In the genomic region with DNA sequence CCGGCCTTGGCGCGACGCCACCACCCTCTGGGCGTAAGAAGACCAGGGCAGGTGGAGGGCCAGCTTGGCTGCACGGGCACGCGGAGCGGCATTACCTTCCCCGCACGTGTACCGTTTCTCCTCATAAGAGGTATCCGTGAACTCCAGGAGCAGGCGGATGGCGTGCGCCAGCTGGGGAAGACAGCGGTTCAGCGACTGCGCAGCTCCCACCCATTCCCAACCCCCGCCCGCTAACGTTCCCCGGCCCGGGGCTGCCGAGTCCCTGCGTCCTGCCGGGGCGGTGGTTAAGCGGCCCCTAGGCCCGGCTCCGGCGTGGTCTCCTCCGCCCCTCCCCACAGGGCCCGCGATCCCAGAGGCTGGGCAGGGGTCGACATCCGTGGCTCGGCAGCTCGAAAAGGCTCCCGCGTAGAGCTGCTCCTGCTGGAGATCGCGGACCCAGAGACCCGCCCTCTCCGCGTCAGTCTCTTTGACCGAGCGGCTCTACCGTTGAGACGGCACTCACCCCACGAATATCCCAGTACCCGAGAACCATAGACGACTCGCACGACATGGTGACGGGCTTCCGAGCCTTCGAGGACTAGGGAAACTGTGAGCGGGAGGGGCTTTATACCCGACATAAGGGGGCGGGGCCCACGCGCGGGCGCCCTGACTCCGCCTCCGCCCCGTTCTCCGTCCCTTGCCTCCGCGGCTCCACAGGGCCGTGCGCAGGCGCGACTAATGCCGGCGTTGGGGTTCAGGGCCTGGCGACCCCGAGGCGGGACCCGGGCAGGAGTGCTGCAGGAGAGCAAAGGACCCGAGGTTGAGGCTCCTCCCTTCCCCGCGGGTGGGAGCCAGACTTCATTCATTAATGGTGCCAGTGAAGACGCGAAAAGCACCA, we compare ENCODE assay signal across 8 cellular contexts. TPM values are rescaled to one million over a fixed set of nuclear protein-coding genes. Genes with fewer than 3 reads are reported as not detected.
A peak's percentile ranks its signal among the peaks of the same experiment; 100 is the strongest.
DNase-seq lines count a peak whose midpoint lies in the region; ATAC-seq, FAIRE-seq and TF ChIP-seq lines count a peak whose summit lies in the region.

No MANE protein-coding gene starts in this region.

- peak overlapping the region; percentile 87 for H3K4me2 ChIP-seq in endothelial cell of umbilical vein (ENCODE audit: insufficient read depth, low read length)

- DNase-seq in NCI-H748 treated with DMSO at 0.1 percent for 48 hours (lab: John Stamatoyannopoulos, UW) (peak; percentile 52), endothelial cell of umbilical vein (ENCODE audit: low read depth, low spot score) (peak; percentile 81), midbrain (lab: John Stamatoyannopoulos, UW) (peak; percentile 74)
- peak; percentile 90 for DNase-seq in activated CD8-positive, alpha-beta memory T cell treated with anti-CD3 and anti-CD28 coated beads, Interleukin-2, amount 50 U/mL, for 48 hours
- peak; percentile 68 to 70 for DNase-seq in stimulated activated CD8-positive, alpha-beta memory T cell treated with anti-CD3 and anti-CD28 coated beads, Interleukin-15, amount 100 ng/mL, for 4 hours (ENCODE audit: low read depth in 2 of 2)

- peaks cover 0 to 1% of the 10 kb centered on the region in 2 experiments for H3K27me3 ChIP-seq in endothelial cell of umbilical vein (ENCODE audit: control insufficient read depth in 2 of 2, insufficient read depth in 2 of 2, low read length in 2 of 2)

- dilution Hi-C loops in endothelial cell of umbilical vein (cut with MboI; ENCODE audit: extremely low pct_ligation_motif_present, low sequenced_read_pairs) = no loop called here

- no peaks in the 10 kb centered on the region for H3K9me1 ChIP-seq in endothelial cell of umbilical vein (replicated peaks; ENCODE audit: control insufficient read depth, extremely low read depth, insufficient read depth, low read length)

- TF ChIP-seq CTCF in endothelial cell of umbilical vein (IDR thresholded peaks at IDR 0.05; ENCODE audit: extremely low read depth in 1 of 2, insufficient read depth in 1 of 2, low read depth in 1 of 2, low read length in 2 of 2) = no peak

- FAIRE-seq in endothelial cell of umbilical vein (lab: Jason Lieb, UNC) = peak; percentile 66

- CTCF ChIA-PET in endothelial cell of umbilical vein (lab: Charles Lee) = interaction anchor here (0.7 to 2.3 kb wide), 12 partner anchors 9 to 245 kb away, joined by 3 to 10 read pairs (median 4); a partner anchor contains a TSS

- peak overlapping the region; percentile 98 for H2AFZ ChIP-seq in endothelial cell of umbilical vein (ENCODE audit: low read depth, low read length)

- ATAC-seq in GM18868 (IDR thresholded peaks at IDR 0.05; ENCODE audit: unreplicated experiment) (peak; percentile 93), HG03175 (IDR thresholded peaks at IDR 0.05; ENCODE audit: unreplicated experiment) (peak; percentile 72), GM18870 (IDR thresholded peaks at IDR 0.05; ENCODE audit: unreplicated experiment) (no peak)

- H4K20me1 ChIP-seq in endothelial cell of umbilical vein (replicated peaks; ENCODE audit: control insufficient read depth, extremely low read depth, insufficient read depth, low read length) = no peaks in the 10 kb centered on the region

- no TSS peak for BruUV-seq in endothelial cell of umbilical vein (replicated peaks; lab: Mats Ljungman, UMichigan)

- peak overlapping the region; percentile 17 for H3K27ac ChIP-seq in endothelial cell of umbilical vein (ENCODE audit: insufficient read depth, low read depth, low read length)

- no peaks in the 10 kb centered on the region for H3K9me3 ChIP-seq in endothelial cell of umbilical vein (replicated peaks; ENCODE audit: control insufficient read depth, insufficient read depth, low read length)

- no peaks in the 10 kb centered on the region for H3K79me2 ChIP-seq in endothelial cell of umbilical vein (ENCODE audit: control insufficient read depth, insufficient read depth, low read length)

- peaks cover 12% of the 10 kb centered on the region for H3K4me1 ChIP-seq in endothelial cell of umbilical vein (ENCODE audit: control insufficient read depth, extremely low read depth, insufficient read depth, low read length)

- peak overlapping the region; percentile 41 to 69 (median 42) for H3K4me3 ChIP-seq in endothelial cell of umbilical vein (replicated peaks in 1 of 3; ENCODE audit: insufficient read depth in 1 of 3, low read depth in 1 of 3, low read length in 3 of 3)

- POLR2A ChIA-PET in endothelial cell of umbilical vein (lab: Charles Lee) = interaction anchor here (0.7 to 1.3 kb wide), 6 partner anchors 14 to 245 kb away, joined by 3 to 6 read pairs (median 4); a partner anchor contains a TSS

- intact Hi-C loops in endothelial cell of umbilical vein (cut with micrococcal nuclease) = loop anchor here (2.0 to 5.0 kb wide), 2 partner anchors 23 to 243 kb away; a partner anchor contains a TSS

- H3K9ac ChIP-seq in endothelial cell of umbilical vein (replicated peaks; ENCODE audit: extremely low read depth, insufficient read depth, low read length) = peak overlapping the region; percentile 19

- H3K36me3 ChIP-seq in endothelial cell of umbilical vein (ENCODE audit: control insufficient read depth in 2 of 2, extremely low read depth in 1 of 2, insufficient read depth in 2 of 2, low read length in 2 of 2) = peaks cover 0 to 3% of the 10 kb centered on the region in 2 experiments

- peak; percentile 67 for TF ChIP-seq POLR2A in endothelial cell of umbilical vein (IDR thresholded peaks at IDR 0.05; ENCODE audit: low read depth, low read length)

TF ChIP-seq in endothelial cell of umbilical vein, 7 proteins besides CTCF, POLR2A, EP300 and RAD21:
- TF ChIP-seq POLR2AphosphoS5 (IDR thresholded peaks at IDR 0.05; ENCODE audit: insufficient read depth, low read depth, low read length) = peak; percentile 48
- TF ChIP-seq, protein P1, sequence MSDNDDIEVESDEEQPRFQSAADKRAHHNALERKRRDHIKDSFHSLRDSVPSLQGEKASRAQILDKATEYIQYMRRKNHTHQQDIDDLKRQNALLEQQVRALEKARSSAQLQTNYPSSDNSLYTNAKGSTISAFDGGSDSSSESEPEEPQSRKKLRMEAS (IDR thresholded peaks at IDR 0.05; ENCODE audit: insufficient read depth, insufficient read length) = no peak

RNA-seq across cellular contexts. Expression of a gene that starts 0.9 kb away (rescaled TPM):
- 18.5 and 27.9 TPM in 2 replicates for total RNA-seq in endothelial cell of umbilical vein
- 48.3 and 52.0 TPM in 2 replicates for polyA plus RNA-seq in endothelial cell of umbilical vein
- 54.1 and 70.7 TPM in 2 replicates for polyA plus RNA-seq in endothelial cell of umbilical vein (2011; cell fraction: cytosol; rRNA removed)
- 25.9 and 33.8 TPM in 2 replicates for polyA plus RNA-seq in endothelial cell of umbilical vein (2011; cell fraction: nucleus; rRNA removed)
- polyA plus RNA-seq in endothelial cell of umbilical vein (2012) = 126 and 137 TPM in 2 replicates
- polyA minus RNA-seq in endothelial cell of umbilical vein = 33.8 and 34.9 TPM in 2 replicates
- 57.1 TPM for polyA minus RNA-seq in endothelial cell of umbilical vein (2011; cell fraction: cytosol; rRNA and poly(A)+ RNA removed)
- polyA minus RNA-seq in endothelial cell of umbilical vein (2011; cell fraction: nucleus; rRNA and poly(A)+ RNA removed) = 5.3 and 6.4 TPM in 2 replicates

RNA-seq across cellular contexts. Expression of a gene that starts 23.7 kb away (rescaled TPM):
- total RNA-seq in endothelial cell of umbilical vein = not detected in 2 replicates
- polyA plus RNA-seq in endothelial cell of umbilical vein = not detected in 2 replicates
- not detected in 2 replicates for polyA plus RNA-seq in endothelial cell of umbilical vein (2011; cell fraction: cytosol; rRNA removed)
- polyA plus RNA-seq in endothelial cell of umbilical vein (2011; cell fraction: nucleus; rRNA removed) = 0.10 and 0.53 TPM in 2 replicates
- polyA plus RNA-seq in endothelial cell of umbilical vein (2012) = not detected in 2 replicates
- not detected in 2 replicates for polyA minus RNA-seq in endothelial cell of umbilical vein
- not detected for polyA minus RNA-seq in endothelial cell of umbilical vein (2011; cell fraction: cytosol; rRNA and poly(A)+ RNA removed)
- not detected in 2 replicates for polyA minus RNA-seq in endothelial cell of umbilical vein (2011; cell fraction: nucleus; rRNA and poly(A)+ RNA removed)

RNA-seq across cellular contexts. Expression of a gene that starts 27.9 kb away (rescaled TPM):
- 0.51 and 1.6 TPM in 2 replicates for total RNA-seq in endothelial cell of umbilical vein
- 0.21 and 0.25 TPM in 2 replicates for polyA plus RNA-seq in endothelial cell of umbilical vein
- polyA plus RNA-seq in endothelial cell of umbilical vein (2011; cell fraction: cytosol; rRNA removed) = 0.19 and 0.32 TPM in 2 replicates
- 0.22 and 0.24 TPM in 2 replicates for polyA plus RNA-seq in endothelial cell of umbilical vein (2011; cell fraction: nucleus; rRNA removed)
- polyA plus RNA-seq in endothelial cell of umbilical vein (2012) = not detected in 2 replicates
- 0.15 and 0.28 TPM in 2 replicates for polyA minus RNA-seq in endothelial cell of umbilical vein
- not detected for polyA minus RNA-seq in endothelial cell of umbilical vein (2011; cell fraction: cytosol; rRNA and poly(A)+ RNA removed)
- polyA minus RNA-seq in endothelial cell of umbilical vein (2011; cell fraction: nucleus; rRNA and poly(A)+ RNA removed) = 0.24 TPM in 1 of 2 replicates, not detected in the other

RNA-seq across cellular contexts. Expression of a gene that starts 52.4 kb away (rescaled TPM):
- 35.5 TPM in 1 of 2 replicates, not detected in the other for total RNA-seq in endothelial cell of umbilical vein
- 0.16 TPM in 1 of 2 replicates, not detected in the other for polyA plus RNA-seq in endothelial cell of umbilical vein
- polyA plus RNA-seq in endothelial cell of umbilical vein (2011; cell fraction: cytosol; rRNA removed) = 0.16 TPM in 1 of 2 replicates, not detected in the other
- 0.28 and 0.35 TPM in 2 replicates for polyA plus RNA-seq in endothelial cell of umbilical vein (2011; cell fraction: nucleus; rRNA removed)
- not detected in 2 replicates for polyA plus RNA-seq in endothelial cell of umbilical vein (2012)
- polyA minus RNA-seq in endothelial cell of umbilical vein = not detected in 2 replicates
- polyA minus RNA-seq in endothelial cell of umbilical vein (2011; cell fraction: cytosol; rRNA and poly(A)+ RNA removed) = not detected
- polyA minus RNA-seq in endothelial cell of umbilical vein (2011; cell fraction: nucleus; rRNA and poly(A)+ RNA removed) = not detected in 2 replicates
